ENCODE assay signal across 35 cellular contexts in genomic region chr19:1108291-1109031, GRCh38.
"Had no signal": no experiment of that assay in that cellular context is flagged by ENCODE, and none has a peak within 500 bp of the region (broad histone marks: within the 10 kb centered on the region; RNA-seq: fewer than 3 reads in every experiment).

No MANE protein-coding gene starts in this region.

- H3K36me3 ChIP-seq: ovary had no signal

- DNase-seq: activated CD4-positive, alpha-beta memory T cell treated with anti-CD3 and anti-CD28 coated beads for 36 hours; activated CD4-positive, alpha-beta T cell treated with anti-CD3 and anti-CD28 coated beads, Interleukin-2, amount 10 ng/mL, durations not matched to agents 24 days and 14 days; activated CD4-positive, CD25-positive, alpha-beta regulatory T cell treated with anti-CD3 and anti-CD28 coated beads, Interleukin-2, amount 50 U/mL, for 72 hours; activated CD8-positive, alpha-beta memory T cell treated with anti-CD3 and anti-CD28 coated beads, Interleukin-2, amount 50 U/mL, for 4 hours; activated gamma-delta T cell treated with Interleukin-2 at 50 U/mL for 16 hours; activated naive CD8-positive, alpha-beta T cell treated with anti-CD3 and anti-CD28 coated beads, Interleukin-2, amount 50 U/mL, for 24 hours; activated T-cell treated with anti-CD3 and anti-CD28 coated beads, Interleukin-2, amount 50 U/mL, for 1 hour; endodermal cell; esophagus squamous epithelium; foreskin melanocyte; heart right ventricle; left lung; lower lobe of right lung; stimulated activated CD4-positive, alpha-beta T cell treated with anti-CD3 and anti-CD28 coated beads, Interleukin-1b, Interleukin-23, amount 100 ng/mL, for 48 hours; stimulated activated CD4-positive, alpha-beta T cell treated with anti-CD3 and anti-CD28 coated beads, Interleukin-4, amount 100 ng/mL, for 4 hours; stimulated activated CD8-positive, alpha-beta memory T cell treated with anti-CD3 and anti-CD28 coated beads, Interleukin-4, amount 100 ng/mL, for 48 hours; stimulated activated naive CD8-positive, alpha-beta T cell treated with anti-CD3 and anti-CD28 coated beads, Interleukin-15, amount 100 ng/mL, for 72 hours; substantia nigra; T1000; thyroid gland; WERI-Rb-1 had no signal

- H3K4me3 Mint-ChIP-seq: activated CD4-positive, alpha-beta memory T cell treated with anti-CD3 and anti-CD28 coated beads for 36 hours; activated CD4-positive, alpha-beta T cell treated with anti-CD3 and anti-CD28 coated beads, Interleukin-2, amount 10 ng/mL, durations not matched to agents 24 days and 14 days; activated naive CD4-positive, alpha-beta T cell treated with anti-CD3 and anti-CD28 coated beads, Interleukin-2, amount 50 U/mL, for 24 hours; activated naive CD8-positive, alpha-beta T cell treated with anti-CD3 and anti-CD28 coated beads, Interleukin-2, amount 50 U/mL, for 24 hours; activated T-helper 17 cell treated with anti-CD3 and anti-CD28 coated beads, Interleukin-2, amount 50 U/mL, for 72 hours; endodermal cell; natural killer cell treated with Interleukin-12 subunit alpha and Interleukin-12 subunit beta and Interleukin-15 and Interleukin-18, amount 100 ng/mL, for 72 hours; stimulated activated memory B cell treated with anti-CD40 and anti-IgM and Interleukin-4, amounts not matched to agents 10 μg/mL and 1 μg/mL and 100 μg/mL, for 72 hours; stimulated activated naive CD8-positive, alpha-beta T cell treated with anti-CD3 and anti-CD28 coated beads, Interleukin-15, amount 100 ng/mL, for 72 hours; T-helper 17 cell had no signal

- H3K27ac ChIP-seq: epithelial cell of prostate, lower lobe of right lung, neutrophil, thyroid gland, vagina had no signal

- FAIRE-seq: islet of Langerhans had no signal

- H3K4me2 ChIP-seq: smooth muscle cell had no signal

- H3K27me3 Mint-ChIP-seq: activated CD4-positive, alpha-beta memory T cell treated with anti-CD3 and anti-CD28 coated beads for 36 hours; activated CD4-positive, alpha-beta T cell treated with anti-CD3 and anti-CD28 coated beads, Interleukin-2, amount 10 ng/mL, durations not matched to agents 24 days and 14 days; activated naive CD4-positive, alpha-beta T cell treated with anti-CD3 and anti-CD28 coated beads, Interleukin-2, amount 50 U/mL, for 24 hours; activated naive CD8-positive, alpha-beta T cell treated with anti-CD3 and anti-CD28 coated beads, Interleukin-2, amount 50 U/mL, for 24 hours; activated T-helper 17 cell treated with anti-CD3 and anti-CD28 coated beads, Interleukin-2, amount 50 U/mL, for 72 hours; natural killer cell treated with Interleukin-12 subunit alpha and Interleukin-12 subunit beta and Interleukin-15 and Interleukin-18, amount 100 ng/mL, for 72 hours; progenitor cell of endocrine pancreas; stimulated activated memory B cell treated with anti-CD40 and anti-IgM and Interleukin-4, amounts not matched to agents 10 μg/mL and 1 μg/mL and 100 μg/mL, for 72 hours; stimulated activated naive CD8-positive, alpha-beta T cell treated with anti-CD3 and anti-CD28 coated beads, Interleukin-15, amount 100 ng/mL, for 72 hours; T-helper 17 cell had no signal

- H3K27me3 ChIP-seq: esophagus squamous epithelium, heart right ventricle, left lung, neutrophil, ovary, thyroid gland, upper lobe of left lung, vagina had no signal

- H3K27ac Mint-ChIP-seq: activated CD4-positive, alpha-beta memory T cell treated with anti-CD3 and anti-CD28 coated beads for 36 hours; activated CD4-positive, alpha-beta T cell treated with anti-CD3 and anti-CD28 coated beads, Interleukin-2, amount 10 ng/mL, durations not matched to agents 24 days and 14 days; activated naive CD4-positive, alpha-beta T cell treated with anti-CD3 and anti-CD28 coated beads, Interleukin-2, amount 50 U/mL, for 24 hours; activated naive CD8-positive, alpha-beta T cell treated with anti-CD3 and anti-CD28 coated beads, Interleukin-2, amount 50 U/mL, for 24 hours; activated T-helper 17 cell treated with anti-CD3 and anti-CD28 coated beads, Interleukin-2, amount 50 U/mL, for 72 hours; endodermal cell; natural killer cell treated with Interleukin-12 subunit alpha and Interleukin-12 subunit beta and Interleukin-15 and Interleukin-18, amount 100 ng/mL, for 72 hours; progenitor cell of endocrine pancreas; T-helper 17 cell had no signal

- H3K9me3 Mint-ChIP-seq: activated CD4-positive, alpha-beta memory T cell treated with anti-CD3 and anti-CD28 coated beads for 36 hours; activated CD4-positive, alpha-beta T cell treated with anti-CD3 and anti-CD28 coated beads, Interleukin-2, amount 10 ng/mL, durations not matched to agents 24 days and 14 days; activated naive CD4-positive, alpha-beta T cell treated with anti-CD3 and anti-CD28 coated beads, Interleukin-2, amount 50 U/mL, for 24 hours; activated naive CD8-positive, alpha-beta T cell treated with anti-CD3 and anti-CD28 coated beads, Interleukin-2, amount 50 U/mL, for 24 hours; activated T-helper 17 cell treated with anti-CD3 and anti-CD28 coated beads, Interleukin-2, amount 50 U/mL, for 72 hours; endodermal cell; natural killer cell treated with Interleukin-12 subunit alpha and Interleukin-12 subunit beta and Interleukin-15 and Interleukin-18, amount 100 ng/mL, for 72 hours; stimulated activated memory B cell treated with anti-CD40 and anti-IgM and Interleukin-4, amounts not matched to agents 10 μg/mL and 1 μg/mL and 100 μg/mL, for 72 hours; stimulated activated naive CD8-positive, alpha-beta T cell treated with anti-CD3 and anti-CD28 coated beads, Interleukin-15, amount 100 ng/mL, for 72 hours had no signal

- H3K36me3 Mint-ChIP-seq: activated naive CD4-positive, alpha-beta T cell treated with anti-CD3 and anti-CD28 coated beads, Interleukin-2, amount 50 U/mL, for 24 hours; natural killer cell treated with Interleukin-12 subunit alpha and Interleukin-12 subunit beta and Interleukin-15 and Interleukin-18, amount 100 ng/mL, for 72 hours had no signal

- H3K4me1 Mint-ChIP-seq: activated T-helper 17 cell treated with anti-CD3 and anti-CD28 coated beads, Interleukin-2, amount 50 U/mL, for 72 hours had no signal

- H3K4me3 ChIP-seq: esophagus squamous epithelium, left lung, lower lobe of right lung, mucosa of descending colon, ovary, smooth muscle cell, thyroid gland, upper lobe of left lung, vagina had no signal

- ATAC-seq: activated naive CD8-positive, alpha-beta T cell treated with anti-CD3 and anti-CD28 coated beads, Interleukin-2, amount 50 U/mL, for 24 hours; activated T-helper 17 cell treated with anti-CD3 and anti-CD28 coated beads, Interleukin-2, amount 50 U/mL, for 72 hours; heart right ventricle; left lung; lower lobe of right lung; mucosa of descending colon; natural killer cell treated with Interleukin-12 subunit alpha and Interleukin-12 subunit beta and Interleukin-15 and Interleukin-18, amount 100 ng/mL, for 72 hours; stimulated activated memory B cell treated with anti-CD40 and anti-IgM and Interleukin-4, amounts not matched to agents 10 μg/mL and 1 μg/mL and 100 μg/mL, for 72 hours; stimulated activated naive CD8-positive, alpha-beta T cell treated with anti-CD3 and anti-CD28 coated beads, Interleukin-15, amount 100 ng/mL, for 72 hours; T-helper 17 cell had no signal

- H3K9me3 ChIP-seq: esophagus squamous epithelium, heart right ventricle, left lung, lower lobe of right lung, mucosa of descending colon, neutrophil, ovary, thyroid gland, upper lobe of left lung, vagina had no signal
